9 cellular contexts compared by ENCODE assay signal in the genomic region with DNA sequence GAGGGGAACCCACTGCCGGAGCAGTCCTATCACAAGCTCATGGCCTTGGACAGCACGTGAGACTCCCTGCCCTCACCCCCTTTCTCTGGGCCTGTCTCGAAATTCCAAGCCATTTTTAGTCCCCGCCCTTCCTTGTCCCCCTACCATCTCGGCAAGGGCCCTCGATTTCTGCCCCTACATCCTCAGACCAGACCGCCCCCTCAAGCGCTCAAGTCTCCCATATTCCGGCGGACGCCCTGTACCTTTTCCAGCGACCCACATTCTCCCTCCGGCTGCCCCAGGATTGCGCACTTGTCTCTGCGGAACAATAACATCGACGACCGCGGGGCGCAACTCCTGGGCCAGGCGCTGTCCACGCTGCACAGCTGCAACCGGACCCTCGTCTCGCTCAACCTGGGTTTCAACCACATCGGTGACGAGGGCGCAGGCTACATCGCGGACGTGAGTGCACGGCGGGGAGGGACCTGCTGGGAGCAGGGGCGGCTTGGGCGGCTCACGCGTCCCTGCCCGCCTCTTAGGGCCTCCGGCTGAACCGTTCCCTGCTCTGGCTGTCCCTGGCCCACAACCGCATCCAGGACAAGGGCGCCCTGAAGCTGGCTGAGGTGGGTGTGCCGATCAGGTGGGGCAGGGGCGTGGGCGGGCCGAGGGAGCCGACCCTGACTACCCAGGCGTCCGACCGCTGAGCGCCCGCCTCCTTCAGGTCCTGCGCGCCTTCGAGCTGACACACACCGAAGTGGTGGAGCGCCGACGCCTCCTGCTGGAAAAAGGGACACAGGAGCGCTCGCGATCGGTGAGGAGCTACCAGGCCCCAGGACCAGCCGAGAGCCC.
DNase-seq lines count a peak whose midpoint lies in the region; ATAC-seq and TF ChIP-seq lines count a peak whose summit lies in the region.
"Had no signal": no experiment of that assay in that cellular context is flagged by ENCODE, and none has a peak within 500 bp of the region (broad histone marks: within the 10 kb centered on the region; RNA-seq: fewer than 3 reads in every experiment).

No MANE protein-coding gene starts in this region.

- DNase-seq in GM10248 (ENCODE audit: extremely low spot score) (peak; percentile 65), NCI-H1092 treated with DMSO at 0.1 percent for 48 hours (lab: John Stamatoyannopoulos, UW) (peak; percentile 66), T-helper 9 cell (peak; percentile 57), astrocyte of the spinal cord (ENCODE audit: low read depth, low spot score) (peak; percentile 70), globus pallidus (ENCODE audit: low spot score) (no peak)
- DNase-seq in stimulated activated CD4-positive, alpha-beta T cell treated with anti-CD3 and anti-CD28 coated beads, Interleukin-15, amount 100 ng/mL, for 24 hours, result peak; percentile 85

- TF ChIP-seq CTCF in GM10248 (IDR thresholded peaks at IDR 0.05; ENCODE audit: control extremely low read depth, extremely low read depth, low read depth, missing control alignments) (peak; percentile 67), astrocyte of the spinal cord (IDR thresholded peaks at IDR 0.05; ENCODE audit: low read depth, low read length) (peak; percentile 77)

- no peak for ATAC-seq in GM21515 (IDR thresholded peaks at IDR 0.05; ENCODE audit: unreplicated experiment)

- H3K4me3 ChIP-seq in astrocyte of the spinal cord (ENCODE audit: low read depth, low read length) (peak overlapping the region; percentile 25), iPS-18c (ENCODE audit: insufficient read depth, low read depth, low read length) (peak overlapping the region; percentile 58)

- H3K9me3 ChIP-seq in iPS-18c (ENCODE audit: control insufficient read depth, insufficient read depth, low read length), result no peaks in the 10 kb centered on the region
- H3K9me3 ChIP-seq: neutrophil had no signal

- in situ Hi-C loops in astrocyte of the spinal cord (cut with HindIII; ENCODE audit: low sequenced_read_pairs), result no loop called here

- CTCF ChIA-PET in GM10248 (lab: Yijun Ruan, JAX), result interaction anchor here (0.7 to 3.8 kb wide), 24 partner anchors 10 to 299 kb away, joined by 3 to 20 read pairs (median 3); a partner anchor contains a TSS

- POLR2A ChIA-PET in GM10248 (lab: Yijun Ruan, JAX), result no interaction called here
